Comparison of ENCODE assay signal across 8 cellular contexts in the genomic region with DNA sequence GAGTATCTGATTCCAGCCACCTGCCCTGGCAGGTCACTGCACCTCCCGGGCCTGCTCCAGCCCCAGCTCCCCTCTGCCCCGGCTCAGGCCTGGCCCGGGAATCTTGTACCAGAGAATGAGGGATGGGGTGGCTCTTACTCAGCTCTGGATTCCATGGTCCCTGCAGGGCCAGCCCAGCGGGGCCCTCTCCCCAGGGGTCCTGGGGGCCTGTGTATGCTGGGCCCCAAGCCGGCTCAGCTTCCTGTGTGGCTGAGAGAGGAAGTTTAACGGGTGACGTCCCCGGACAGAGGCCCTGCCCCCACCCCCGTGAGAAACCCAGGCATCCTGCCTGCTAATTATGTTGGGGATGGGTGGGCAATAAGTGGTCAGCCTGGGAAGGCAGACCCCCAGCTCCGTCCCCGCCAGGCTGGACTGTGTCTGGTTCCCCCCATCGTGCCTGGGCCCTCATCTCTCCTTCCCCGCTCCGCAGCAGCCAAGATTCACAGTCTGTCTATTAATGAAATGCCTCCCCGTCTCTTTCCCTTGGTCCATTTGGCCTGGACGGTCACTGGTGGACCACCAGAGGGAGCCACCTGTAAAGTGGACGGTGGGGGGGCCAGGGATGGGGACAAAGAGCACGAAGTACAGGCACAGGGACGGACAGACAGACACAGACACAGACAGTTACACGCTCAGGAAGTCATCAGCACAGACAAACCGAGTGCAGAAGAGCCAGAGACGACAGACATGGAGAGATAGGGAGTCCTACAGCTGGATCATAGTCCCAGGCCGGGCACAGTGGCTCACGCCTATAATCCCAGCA. TPM values are rescaled to one million over a fixed set of nuclear protein-coding genes. Genes with fewer than 3 reads are reported as not detected.
DNase-seq lines count a peak whose midpoint lies in the region; ATAC-seq and TF ChIP-seq lines count a peak whose summit lies in the region.

TSS of gene DENND1C (minus strand) at position 247 of the 802 bp plus-strand sequence. CDS start at position 155, 92 bp downstream.

- no peaks in the 10 kb centered on the region for H3K36me3 ChIP-seq in Caco-2 (ENCODE audit: control insufficient read depth, insufficient read depth, low read length)

- DNase-seq in Caco-2, result peak in 1 of 2 experiments; percentile 45
- DNase-seq in H9, result peak; percentile 61
- DNase-seq in RWPE1 (ENCODE audit: low spot score), result no peak
- DNase-seq in activated effector memory CD4-positive, alpha-beta T cell treated with anti-CD3 and anti-CD28 coated beads, Interleukin-2, amount 50 U/mL, for 16 hours, result peak; percentile 87
- DNase-seq in left cardiac atrium, result no peak
- DNase-seq in stimulated activated CD4-positive, alpha-beta T cell treated with anti-CD3 and anti-CD28 coated beads, Interleukin-1b, Interleukin-23, amount 100 ng/mL, for 48 hours, result peak; percentile 65
- no peak for DNase-seq in GM19238 (ENCODE audit: insufficient read length, low spot score)

- H3K56ac ChIP-seq in H9 (ENCODE audit: insufficient read length, low read depth, low read length), result no peak within 1 kb of the TSS

- peaks cover 3% of the 10 kb centered on the region for H3K23me2 ChIP-seq in H9 (ENCODE audit: insufficient read length, low read depth, low read length, poor library complexity, severe bottlenecking)

- no TSS peak for BruUV-seq in Caco-2 (replicated peaks; lab: Mats Ljungman, UMichigan)

- intact Hi-C loops in Caco-2 (cut with micrococcal nuclease; ENCODE audit: unreplicated experiment), result no loop called here
- intact Hi-C loops in left cardiac atrium (cut with DNase I), result no loop called here

- H3K4me1 Mint-ChIP-seq in Caco-2 (ENCODE audit: low read depth, unreplicated experiment) (no peaks in the 10 kb centered on the region), H9 (peaks cover 9 to 15% of the 10 kb centered on the region in 2 experiments)

- WGBS in H9 (ENCODE audit: extremely low coverage, insufficient read length, low lambda C conversion rate), result no CpG with 5 or more reads among the region's 24 CpGs

- no peak within 1 kb of the TSS for H3K4me2 ChIP-seq in H9 (ENCODE audit: insufficient read depth, insufficient read length, low read length)

- H3K27ac ChIP-seq in H9 (ENCODE audit: insufficient read length, low read depth, low read length), result no peak within 1 kb of the TSS
- no peak within 1 kb of the TSS for H3K27ac ChIP-seq in RWPE1

- H3K36me3 Mint-ChIP-seq in Caco-2 (ENCODE audit: insufficient read depth, unreplicated experiment) (peaks cover 6% of the 10 kb centered on the region), H9 (ENCODE audit: insufficient read depth in 1 of 3, low read depth in 3 of 3) (no peaks in the 10 kb centered on the region)

- no peak within 1 kb of the TSS for H3K23ac ChIP-seq in H9 (ENCODE audit: insufficient read length, low read depth, low read length)

- no peak within 1 kb of the TSS for H4K8ac ChIP-seq in H9 (replicated peaks; ENCODE audit: insufficient read length, low read depth, low read length)

- no peak within 1 kb of the TSS for H3K4ac ChIP-seq in H9 (ENCODE audit: low read depth, low read length)

- H4K91ac ChIP-seq in H9 (ENCODE audit: insufficient read length, low read depth, low read length), result no peak within 1 kb of the TSS

- H3K4me1 ChIP-seq in Caco-2 (peaks cover 4% of the 10 kb centered on the region), H9 (ENCODE audit: insufficient read depth, low read length) (no peaks in the 10 kb centered on the region)

- H4K20me1 ChIP-seq in H9 (ENCODE audit: control insufficient read depth, insufficient read depth, insufficient read length), result no peaks in the 10 kb centered on the region

- H2BK15ac ChIP-seq in H9 (ENCODE audit: low read depth, low read length), result no peak within 1 kb of the TSS

- H3K27me3 Mint-ChIP-seq in Caco-2 (ENCODE audit: insufficient read depth, unreplicated experiment) (no peaks in the 10 kb centered on the region), H9 (ENCODE audit: low read depth) (peaks cover 6% of the 10 kb centered on the region)

- ATAC-seq in left cardiac atrium (peak; percentile 64 to 70), GM21526 (IDR thresholded peaks at IDR 0.05; ENCODE audit: low FRiP score, unreplicated experiment) (no peak)

- CTCF ChIA-PET in Caco-2 (lab: Charles Lee) (interaction anchor here (0.5 to 0.7 kb wide), 3 partner anchors 19 to 1334 kb away, joined by 3 to 6 read pairs (median 5); no protein-coding TSS in a partner anchor), RWPE1 (lab: Yijun Ruan, JAX) (interaction anchor here (0.6 kb wide), 1 partner anchor 350 kb away, joined by 3 read pairs; no protein-coding TSS in a partner anchor)

- no peak within 1 kb of the TSS for H3T11ph ChIP-seq in H9 (ENCODE audit: low read length)

- no peak within 1 kb of the TSS for H3K9ac ChIP-seq in H9 (ENCODE audit: extremely low read depth, insufficient read length, low read length)

- H3K18ac ChIP-seq in H9 (ENCODE audit: insufficient read length, low read depth, low read length), result no peak within 1 kb of the TSS

- H3K79me2 ChIP-seq in H9 (ENCODE audit: insufficient read depth, low read length), result no peaks in the 10 kb centered on the region

- H3K27me3 ChIP-seq in Caco-2 (replicated peaks; ENCODE audit: control insufficient read depth, insufficient read depth, low read length) (no peaks in the 10 kb centered on the region), H9 (ENCODE audit: insufficient read depth, low read length) (no peaks in the 10 kb centered on the region)

- no peak within 1 kb of the TSS for H3K14ac ChIP-seq in H9 (ENCODE audit: insufficient read depth, low read length)

- H3K9me3 Mint-ChIP-seq in Caco-2 (ENCODE audit: unreplicated experiment), result no peaks in the 10 kb centered on the region
- no peaks in the 10 kb centered on the region for H3K9me3 Mint-ChIP-seq in H9

- POLR2A ChIA-PET in Caco-2 (lab: Charles Lee) (no interaction called here), RWPE1 (lab: Yijun Ruan, JAX; ENCODE audit: low non-redundant PET) (no interaction called here)

- H3K79me1 ChIP-seq in H9 (ENCODE audit: insufficient read depth, low read depth, low read length, poor library complexity, severe bottlenecking), result no peaks in the 10 kb centered on the region

- no peak within 1 kb of the TSS for H2AFZ ChIP-seq in H9 (ENCODE audit: low read length)

- TF ChIP-seq CTCF in Caco-2 (IDR thresholded peaks at IDR 0.05; ENCODE audit: insufficient read depth in 1 of 2, low read depth in 1 of 2, low read length in 1 of 2, severe bottlenecking in 1 of 2, unreplicated experiment in 1 of 2), result peak; percentile 49 to 56
- TF ChIP-seq CTCF in H9 (conservative IDR thresholded peaks at IDR 0.05), result peak; percentile 75
- TF ChIP-seq CTCF in RWPE1 (conservative IDR thresholded peaks at IDR 0.05; ENCODE audit: low read depth), result peak; percentile 22

- H3K4me3 Mint-ChIP-seq in Caco-2 (ENCODE audit: unreplicated experiment) (no peak within 1 kb of the TSS), H9 (peak within 1 kb of the TSS in 1 of 2 experiments; percentile 39; a peak in 2 of 5 replicates)

- no peak within 1 kb of the TSS for H2BK20ac ChIP-seq in H9 (ENCODE audit: low read depth, low read length, poor library complexity, severe bottlenecking)

- H3K9me3 ChIP-seq in Caco-2, result no peaks in the 10 kb centered on the region
- no peaks in the 10 kb centered on the region for H3K9me3 ChIP-seq in H9 (ENCODE audit: control insufficient read depth, low read depth, low read length)

- H4K5ac ChIP-seq in H9 (ENCODE audit: insufficient read length, low read depth, low read length), result no peak within 1 kb of the TSS

- H2AK5ac ChIP-seq in H9 (ENCODE audit: insufficient read length, low read length), result no peak within 1 kb of the TSS

- no peak within 1 kb of the TSS for H2BK5ac ChIP-seq in H9 (ENCODE audit: insufficient read length, low read length)

- no peak within 1 kb of the TSS for H2BK120ac ChIP-seq in H9 (ENCODE audit: low read depth, low read length, poor library complexity, severe bottlenecking)

- H3K27ac Mint-ChIP-seq in Caco-2 (ENCODE audit: unreplicated experiment) (no peak within 1 kb of the TSS), H9 (0 out of 7 replicates have a peak within 1 kb of the TSS, but pooled peaks of 1 of the 3 experiments have one; percentile 25)

- no peak within 1 kb of the TSS for H2BK12ac ChIP-seq in H9 (ENCODE audit: insufficient read length, low read depth, low read length)

- no peak within 1 kb of the TSS for H3K4me3 ChIP-seq in Caco-2 (ENCODE audit: low read depth, low read length)

RNA-seq across cellular contexts. Expression of gene DENND1C, which starts in this region (rescaled TPM):
- total RNA-seq in Caco-2 (2022) (3.5 and 4.4 TPM in 2 replicates), H9 (2021) (2.4 TPM in 2 replicates), left cardiac atrium (1 to 10 TPM; 1.1 to 1.9 TPM)

Comparison
In these comparisons a context has a peak if more than half of its experiments do, and no peak if none do; other contexts are left out.
1. DNase-seq: peak in H9 (single experiment), activated effector memory CD4-positive, alpha-beta T cell treated with anti-CD3 and anti-CD28 coated beads, Interleukin-2, amount 50 U/mL, for 16 hours (single experiment) and stimulated activated CD4-positive, alpha-beta T cell treated with anti-CD3 and anti-CD28 coated beads, Interleukin-1b, Interleukin-23, amount 100 ng/mL, for 48 hours (single experiment); none in RWPE1 (single experiment), left cardiac atrium (single experiment) and GM19238 (single experiment).
2. CTCF ChIP-seq: peak in every context shown above with its lines; median percentile 75 in H9; 52 in Caco-2; 22 in RWPE1.